1 cellular context compared by ENCODE assay signal in the genomic region with DNA sequence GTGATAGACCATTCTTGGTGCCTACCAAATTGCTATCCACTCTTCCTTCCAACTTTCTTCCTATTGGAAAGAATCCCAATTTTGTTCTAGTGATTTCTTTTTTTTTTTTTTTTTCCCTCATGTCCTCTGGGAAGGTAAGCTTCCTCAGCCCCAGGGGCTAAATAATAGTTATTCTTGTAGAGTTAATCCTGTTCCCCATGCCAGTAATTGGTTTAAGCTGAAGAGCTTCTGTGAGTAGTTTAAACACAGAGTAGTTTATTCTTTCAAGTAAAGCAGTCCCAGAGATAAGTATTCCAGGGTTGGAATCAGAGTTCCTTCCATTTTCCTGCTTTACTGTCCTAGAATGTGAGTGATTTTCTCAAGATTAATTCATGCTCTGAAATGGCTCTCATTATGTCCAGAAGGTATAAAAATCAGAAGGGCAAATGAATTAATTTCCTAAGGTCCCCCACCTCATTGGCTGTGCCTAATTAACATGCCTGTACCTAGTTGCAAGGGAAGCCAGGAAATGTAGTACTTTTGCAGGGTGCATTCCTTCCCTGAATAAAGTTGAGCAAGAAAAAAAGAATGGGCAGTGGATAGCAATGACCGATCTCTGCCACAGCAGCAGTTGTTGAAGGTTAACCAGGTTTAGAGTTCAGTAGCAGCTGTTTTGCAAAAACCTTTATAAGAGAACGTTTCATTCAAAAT.
TF ChIP-seq lines count a peak whose summit lies in the region.

No MANE protein-coding gene starts in this region.

TF ChIP-seq in H1, 55 proteins besides CTCF, POLR2A, EP300 and RAD21:
- no peak for TF ChIP-seq CBX5 (IDR thresholded peaks at IDR 0.05; ENCODE audit: low read depth, low read length)
- TF ChIP-seq KDM1A (IDR thresholded peaks at IDR 0.05; ENCODE audit: borderline replicate concordance, low read length): no peak
- no peak for TF ChIP-seq MAFK (IDR thresholded peaks at IDR 0.05; ENCODE audit: low read depth, low read length)
- no peak for TF ChIP-seq JUN (IDR thresholded peaks at IDR 0.05; ENCODE audit: low read depth, low read length)
- no peak for TF ChIP-seq GABPA (IDR thresholded peaks at IDR 0.05; ENCODE audit: borderline replicate concordance, insufficient read depth, low read length)
- TF ChIP-seq KDM5A (IDR thresholded peaks at IDR 0.05; ENCODE audit: low read length): no peak
- TF ChIP-seq NRF1 (IDR thresholded peaks at IDR 0.05; ENCODE audit: low read depth, low read length): no peak
- no peak for TF ChIP-seq HDAC2 (IDR thresholded peaks at IDR 0.05; ENCODE audit: borderline replicate concordance in 1 of 2, low read depth in 2 of 2, low read length in 2 of 2)
- TF ChIP-seq ASH2L (IDR thresholded peaks at IDR 0.05; ENCODE audit: low read length): no peak
- no peak for TF ChIP-seq YY1 (IDR thresholded peaks at IDR 0.05; ENCODE audit: low read depth, low read length)
